In genomic region chr1:38872401-38873026, GRCh38 we compare ENCODE assay signal across 1 cellular context.
TF ChIP-seq lines count a peak whose summit lies in the region.

No MANE protein-coding gene starts in this region.

TF ChIP-seq in IMR-90, 13 proteins besides CTCF, POLR2A, EP300 and RAD21:
- TF ChIP-seq USF2 (IDR thresholded peaks at IDR 0.05; ENCODE audit: low read depth, low read length), result no peak
- no peak for TF ChIP-seq ELK1 (IDR thresholded peaks at IDR 0.05; ENCODE audit: borderline replicate concordance, low read depth, low read length)
- no peak for TF ChIP-seq MAFK (IDR thresholded peaks at IDR 0.05; ENCODE audit: low read depth, low read length)
- no peak for TF ChIP-seq SMC3 (IDR thresholded peaks at IDR 0.05; ENCODE audit: low read depth, low read length)
- no peak for TF ChIP-seq RCOR1 (IDR thresholded peaks at IDR 0.05; ENCODE audit: insufficient replicate concordance, low read length)
